Comparison of ENCODE assay signal across 1 cellular context in the genomic region with DNA sequence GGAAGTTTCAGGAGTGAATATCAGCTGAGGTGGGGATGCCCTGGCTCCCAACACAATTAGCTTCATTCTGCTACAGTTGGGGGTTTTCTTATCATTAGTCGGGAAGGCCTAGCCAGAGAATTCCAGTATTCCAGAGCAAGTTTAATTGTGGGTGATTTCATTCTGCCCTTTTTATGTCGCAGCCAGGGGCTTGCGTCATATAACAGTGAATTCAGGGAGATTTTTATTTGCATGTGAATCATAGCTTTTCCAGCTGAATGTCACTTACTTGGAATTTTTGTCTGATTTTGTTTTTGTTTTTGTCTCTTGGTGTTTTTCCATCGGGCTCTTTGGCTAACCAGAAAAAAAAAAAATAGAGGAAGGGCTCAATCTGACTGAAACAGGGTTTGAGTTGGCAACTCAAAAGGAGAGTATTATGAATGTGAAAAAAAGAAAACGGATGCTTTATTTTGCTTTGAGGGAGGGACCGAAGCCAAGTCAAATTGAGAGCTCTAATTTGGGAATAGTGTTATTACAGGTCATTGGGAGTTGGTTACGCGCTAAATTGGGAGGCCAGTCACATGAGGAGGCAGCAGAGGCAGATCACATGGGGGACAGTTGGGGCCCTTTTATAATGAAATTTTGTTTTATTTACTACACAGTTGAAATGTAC.
TF ChIP-seq lines count a peak whose summit lies in the region.

No MANE protein-coding gene starts in this region.

TF ChIP-seq in SK-N-SH treated with all-trans-retinoic acid at 6 μM for 48 hours, 23 proteins besides CTCF, POLR2A, EP300 and RAD21 (continued from another document):
- TF ChIP-seq, protein P1, sequence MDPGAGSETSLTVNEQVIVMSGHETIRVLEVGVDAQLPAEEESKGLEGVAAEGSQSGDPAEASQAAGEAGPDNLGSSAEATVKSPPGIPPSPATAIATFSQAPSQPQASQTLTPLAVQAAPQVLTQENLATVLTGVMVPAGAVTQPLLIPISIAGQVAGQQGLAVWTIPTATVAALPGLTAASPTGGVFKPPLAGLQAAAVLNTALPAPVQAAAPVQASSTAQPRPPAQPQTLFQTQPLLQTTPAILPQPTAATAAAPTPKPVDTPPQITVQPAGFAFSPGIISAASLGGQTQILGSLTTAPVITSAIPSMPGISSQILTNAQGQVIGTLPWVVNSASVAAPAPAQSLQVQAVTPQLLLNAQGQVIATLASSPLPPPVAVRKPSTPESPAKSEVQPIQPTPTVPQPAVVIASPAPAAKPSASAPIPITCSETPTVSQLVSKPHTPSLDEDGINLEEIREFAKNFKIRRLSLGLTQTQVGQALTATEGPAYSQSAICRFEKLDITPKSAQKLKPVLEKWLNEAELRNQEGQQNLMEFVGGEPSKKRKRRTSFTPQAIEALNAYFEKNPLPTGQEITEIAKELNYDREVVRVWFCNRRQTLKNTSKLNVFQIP (CRISPR knock-in tag; IDR thresholded peaks at IDR 0.05; ENCODE audit: borderline replicate concordance, low read depth): no peak
- TF ChIP-seq ZNF565 (CRISPR knock-in tag; conservative IDR thresholded peaks at IDR 0.05; ENCODE audit: low read depth) (no peak), TCF4 (CRISPR knock-in tag; IDR thresholded peaks at IDR 0.05; ENCODE audit: borderline replicate concordance) (no peak), ZFP30 (CRISPR knock-in tag; IDR thresholded peaks at IDR 0.05) (no peak), ISL1 (CRISPR knock-in tag; IDR thresholded peaks at IDR 0.05) (no peak), ESRRG (CRISPR knock-in tag; IDR thresholded peaks at IDR 0.05) (no peak)
- TF ChIP-seq, protein P2, sequence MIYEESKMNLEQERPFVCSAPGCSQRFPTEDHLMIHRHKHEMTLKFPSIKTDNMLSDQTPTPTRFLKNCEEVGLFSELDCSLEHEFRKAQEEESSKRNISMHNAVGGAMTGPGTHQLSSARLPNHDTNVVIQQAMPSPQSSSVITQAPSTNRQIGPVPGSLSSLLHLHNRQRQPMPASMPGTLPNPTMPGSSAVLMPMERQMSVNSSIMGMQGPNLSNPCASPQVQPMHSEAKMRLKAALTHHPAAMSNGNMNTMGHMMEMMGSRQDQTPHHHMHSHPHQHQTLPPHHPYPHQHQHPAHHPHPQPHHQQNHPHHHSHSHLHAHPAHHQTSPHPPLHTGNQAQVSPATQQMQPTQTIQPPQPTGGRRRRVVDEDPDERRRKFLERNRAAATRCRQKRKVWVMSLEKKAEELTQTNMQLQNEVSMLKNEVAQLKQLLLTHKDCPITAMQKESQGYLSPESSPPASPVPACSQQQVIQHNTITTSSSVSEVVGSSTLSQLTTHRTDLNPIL (CRISPR knock-in tag; IDR thresholded peaks at IDR 0.05; ENCODE audit: low read depth): no peak
